In the genomic region with DNA sequence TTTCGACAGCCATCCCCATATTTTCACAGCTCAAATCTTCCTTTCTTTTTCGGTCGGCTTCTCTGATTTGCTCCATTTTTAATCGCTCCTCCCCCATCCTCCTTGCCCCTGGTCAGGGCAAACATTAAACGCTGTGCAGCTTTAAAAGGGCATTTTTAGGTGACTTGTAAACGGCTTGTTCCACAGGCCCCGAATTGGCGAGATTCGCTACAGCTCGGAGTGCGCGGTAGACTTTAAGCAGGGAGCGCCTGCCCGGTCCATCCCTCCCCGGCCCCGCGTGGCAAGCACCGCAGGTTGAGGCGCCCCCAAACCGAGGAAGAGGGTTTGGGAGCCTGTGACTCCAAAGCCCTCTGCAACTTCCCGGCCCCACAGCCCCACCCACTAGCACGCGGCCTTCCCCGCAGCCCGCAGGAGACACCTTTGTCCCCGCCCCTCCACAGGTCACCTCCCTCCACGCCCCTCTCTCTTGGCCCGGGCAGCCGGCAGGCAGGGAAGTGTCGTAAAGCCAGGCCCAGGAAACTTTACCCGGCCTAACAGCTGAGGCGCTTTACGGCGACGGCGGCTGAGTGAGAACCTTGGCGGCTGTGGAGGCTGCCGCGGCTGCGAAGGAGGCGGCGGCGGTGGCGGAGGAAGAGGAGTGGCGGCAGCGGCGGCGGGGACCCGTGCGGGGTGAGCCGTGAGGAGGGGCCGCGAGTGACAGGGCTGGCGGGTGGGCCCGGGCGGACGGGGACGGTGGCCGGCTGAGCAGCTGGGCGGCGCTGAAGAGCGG, we compare ENCODE assay signal across 8 cellular contexts. TPM values are rescaled to one million over a fixed set of nuclear protein-coding genes. Genes with fewer than 3 reads are reported as not detected.
DNase-seq lines count a peak whose midpoint lies in the region; ATAC-seq and TF ChIP-seq lines count a peak whose summit lies in the region.

TSS of gene NAA30 (plus strand) at position 550 of the 769 bp plus-strand sequence. CDS start 372 bp downstream, outside the sequence.

- intact Hi-C loops in activated T-helper 1 cell treated with anti-CD3 and anti-CD28 coated beads, Interleukin-12 subunit alpha, Interleukin-12 subunit beta, Interleukin-2, Interleukin-4 antibody, amounts not matched to agents 30 ng/mL and 10 ng/mL and 1 ng/mL, durations not matched to agents 14 hours and 24 hours and 36 hours (cut with micrococcal nuclease), result loop anchor here (1.0 to 5.0 kb wide), 8 partner anchors 122 to 1811 kb away; partner anchors contain the start of genes AP5M1, DAAM1, EXOC5 and PSMA3

- H3K4me3 ChIP-seq in GM23248 (peak within 1 kb of the TSS; percentile 82), Karpas-422 (ENCODE audit: low read length) (peak within 1 kb of the TSS; percentile 79), fibroblast of mammary gland (ENCODE audit: control insufficient read depth, low read depth, low read length) (peak within 1 kb of the TSS; percentile 62)

- H3K79me2 ChIP-seq in GM23248 (ENCODE audit: insufficient read depth) (peaks cover 46% of the 10 kb centered on the region), Karpas-422 (ENCODE audit: low read length) (peaks cover 45% of the 10 kb centered on the region)

- peak; percentile 86 to 88 for ATAC-seq in naive thymus-derived CD8-positive, alpha-beta T cell
- ATAC-seq in stimulated activated naive B cell treated with anti-CD40 and anti-IgM and Interleukin-4, amounts not matched to agents 10 μg/mL and 1 μg/mL and 100 μg/mL, for 72 hours (replicated peaks), result peak; percentile 87 to 92

- H3K36me3 ChIP-seq in GM23248 (ENCODE audit: low read depth) (no peaks in the 10 kb centered on the region), Karpas-422 (ENCODE audit: insufficient read depth, low read length) (peaks cover 8% of the 10 kb centered on the region)

- H4K20me1 ChIP-seq in GM23248 (ENCODE audit: insufficient read depth) (no peaks in the 10 kb centered on the region; the same call in 1 of the 2 replicates), Karpas-422 (ENCODE audit: insufficient read depth, low read depth, low read length) (peaks cover 4% of the 10 kb centered on the region; the same call in 1 of the 2 replicates)

- peak; percentile 98 for DNase-seq in Daoy (ENCODE audit: low read depth)
- DNase-seq in GM23248, result peak; percentile 98
- peak; percentile 99 for DNase-seq in Karpas-422
- peak; percentile 90 for DNase-seq in RPMI7951 (ENCODE audit: low read depth)
- DNase-seq in activated T-helper 1 cell treated with anti-CD3 and anti-CD28 coated beads, Interleukin-12 subunit alpha, Interleukin-12 subunit beta, Interleukin-2, Interleukin-4 antibody, amounts not matched to agents 30 ng/mL and 10 ng/mL and 1 ng/mL, durations not matched to agents 14 hours and 24 hours and 36 hours (ENCODE audit: low spot score), result peak; percentile 91
- peak; percentile 94 for DNase-seq in fibroblast of mammary gland (ENCODE audit: low read depth)
- DNase-seq in naive thymus-derived CD8-positive, alpha-beta T cell, result peak; percentile 83 to 98 (median 94)
- peak; percentile 96 for DNase-seq in stimulated activated naive B cell treated with anti-CD40 and anti-IgM and Interleukin-4, amounts not matched to agents 10 μg/mL and 1 μg/mL and 100 μg/mL, for 72 hours

- no peaks in the 10 kb centered on the region for H3K9me2 ChIP-seq in GM23248 (ENCODE audit: insufficient read depth)
- no peaks in the 10 kb centered on the region for H3K9me2 ChIP-seq in Karpas-422 (replicated peaks; ENCODE audit: insufficient read depth, low read length)

- H3K4me1 Mint-ChIP-seq in activated T-helper 1 cell treated with anti-CD3 and anti-CD28 coated beads, Interleukin-12 subunit alpha, Interleukin-12 subunit beta, Interleukin-2, Interleukin-4 antibody, amounts not matched to agents 30 ng/mL and 10 ng/mL and 1 ng/mL, durations not matched to agents 14 hours and 24 hours and 36 hours (ENCODE audit: low read depth), result peaks cover 49% of the 10 kb centered on the region
- H3K4me1 Mint-ChIP-seq in naive thymus-derived CD8-positive, alpha-beta T cell, result peaks cover 16 to 48% (median 43%) of the 10 kb centered on the region in 4 donors
- H3K4me1 Mint-ChIP-seq in stimulated activated naive B cell treated with anti-CD40 and anti-IgM and Interleukin-4, amounts not matched to agents 10 μg/mL and 1 μg/mL and 100 μg/mL, for 72 hours, result peaks cover 6 to 44% of the 10 kb centered on the region in 2 donors

- H3K9me3 Mint-ChIP-seq in activated T-helper 1 cell treated with anti-CD3 and anti-CD28 coated beads, Interleukin-12 subunit alpha, Interleukin-12 subunit beta, Interleukin-2, Interleukin-4 antibody, amounts not matched to agents 30 ng/mL and 10 ng/mL and 1 ng/mL, durations not matched to agents 14 hours and 24 hours and 36 hours, result no peaks in the 10 kb centered on the region
- peaks cover 0 to 2% (median 0%) of the 10 kb centered on the region in 9 donors for H3K9me3 Mint-ChIP-seq in naive thymus-derived CD8-positive, alpha-beta T cell
- H3K9me3 Mint-ChIP-seq in stimulated activated naive B cell treated with anti-CD40 and anti-IgM and Interleukin-4, amounts not matched to agents 10 μg/mL and 1 μg/mL and 100 μg/mL, for 72 hours, result no peaks in the 10 kb centered on the region

- H3K9me3 ChIP-seq in GM23248 (ENCODE audit: low read depth) (no peaks in the 10 kb centered on the region), Karpas-422 (ENCODE audit: low read length) (no peaks in the 10 kb centered on the region)

- H3K4me2 ChIP-seq in GM23248 (ENCODE audit: unreplicated experiment) (peak within 1 kb of the TSS; percentile 90), Karpas-422 (ENCODE audit: low read depth, low read length, poor library complexity, severe bottlenecking) (peak within 1 kb of the TSS; percentile 95)

- H3K27ac ChIP-seq in GM23248 (peak within 1 kb of the TSS; percentile 55), Karpas-422 (ENCODE audit: low read length) (peak within 1 kb of the TSS; percentile 30; the same call in 1 of the 2 replicates)

- TF ChIP-seq CTCF in fibroblast of mammary gland (conservative IDR thresholded peaks at IDR 0.05; ENCODE audit: control insufficient read depth, insufficient read depth, low read depth, low read length), result no peak

- H3K27me3 Mint-ChIP-seq in activated T-helper 1 cell treated with anti-CD3 and anti-CD28 coated beads, Interleukin-12 subunit alpha, Interleukin-12 subunit beta, Interleukin-2, Interleukin-4 antibody, amounts not matched to agents 30 ng/mL and 10 ng/mL and 1 ng/mL, durations not matched to agents 14 hours and 24 hours and 36 hours (ENCODE audit: insufficient read depth), result peaks cover 2% of the 10 kb centered on the region
- H3K27me3 Mint-ChIP-seq in naive thymus-derived CD8-positive, alpha-beta T cell, result no peaks in the 10 kb centered on the region
- peaks cover 0 to 7% of the 10 kb centered on the region in 2 donors for H3K27me3 Mint-ChIP-seq in stimulated activated naive B cell treated with anti-CD40 and anti-IgM and Interleukin-4, amounts not matched to agents 10 μg/mL and 1 μg/mL and 100 μg/mL, for 72 hours

- POLR2A ChIA-PET in naive thymus-derived CD8-positive, alpha-beta T cell (lab: Charles Lee), result interaction anchor here (0.5 to 2.9 kb wide), 7 partner anchors 9 to 1809 kb away, joined by 3 to 20 read pairs (median 3); partner anchors contain the start of genes AP5M1 and EXOC5

- H3K27ac Mint-ChIP-seq in activated T-helper 1 cell treated with anti-CD3 and anti-CD28 coated beads, Interleukin-12 subunit alpha, Interleukin-12 subunit beta, Interleukin-2, Interleukin-4 antibody, amounts not matched to agents 30 ng/mL and 10 ng/mL and 1 ng/mL, durations not matched to agents 14 hours and 24 hours and 36 hours, result peak within 1 kb of the TSS; percentile 94
- H3K27ac Mint-ChIP-seq in naive thymus-derived CD8-positive, alpha-beta T cell, result peak within 1 kb of the TSS; percentile 91 to 98 (median 94)
- peak within 1 kb of the TSS; percentile 95 for H3K27ac Mint-ChIP-seq in stimulated activated naive B cell treated with anti-CD40 and anti-IgM and Interleukin-4, amounts not matched to agents 10 μg/mL and 1 μg/mL and 100 μg/mL, for 72 hours

- no peaks in the 10 kb centered on the region for H3F3A ChIP-seq in GM23248 (ENCODE audit: insufficient read depth)

- H3K9ac ChIP-seq in GM23248 (peak within 1 kb of the TSS; percentile 82), Karpas-422 (ENCODE audit: low read length) (peak within 1 kb of the TSS; percentile 83)

- peaks cover 21% of the 10 kb centered on the region for H3K36me3 Mint-ChIP-seq in activated T-helper 1 cell treated with anti-CD3 and anti-CD28 coated beads, Interleukin-12 subunit alpha, Interleukin-12 subunit beta, Interleukin-2, Interleukin-4 antibody, amounts not matched to agents 30 ng/mL and 10 ng/mL and 1 ng/mL, durations not matched to agents 14 hours and 24 hours and 36 hours (ENCODE audit: low read depth)
- peaks cover 0 to 23% (median 5%) of the 10 kb centered on the region in 3 donors for H3K36me3 Mint-ChIP-seq in naive thymus-derived CD8-positive, alpha-beta T cell
- no peaks in the 10 kb centered on the region for H3K36me3 Mint-ChIP-seq in stimulated activated naive B cell treated with anti-CD40 and anti-IgM and Interleukin-4, amounts not matched to agents 10 μg/mL and 1 μg/mL and 100 μg/mL, for 72 hours

- H2AFZ ChIP-seq in GM23248 (peak within 1 kb of the TSS; percentile 98), Karpas-422 (ENCODE audit: low read length) (peak within 1 kb of the TSS; percentile 95)

- in situ Hi-C loops in GM23248 (cut with MboI), result no loop called here

- H3K4me1 ChIP-seq in GM23248 (ENCODE audit: insufficient read depth) (peaks cover 30% of the 10 kb centered on the region), Karpas-422 (ENCODE audit: low read length) (peaks cover 38% of the 10 kb centered on the region)

- WGBS in GM23248 (ENCODE audit: low coverage in 1 of 2, low lambda C conversion rate in 2 of 2, missing lambda C conversion rate in 2 of 2), 2 experiments, result 1% methylated on average over 41 to 61 of the region's 62 CpGs

- peak within 1 kb of the TSS; percentile 97 for H3K4me3 Mint-ChIP-seq in activated T-helper 1 cell treated with anti-CD3 and anti-CD28 coated beads, Interleukin-12 subunit alpha, Interleukin-12 subunit beta, Interleukin-2, Interleukin-4 antibody, amounts not matched to agents 30 ng/mL and 10 ng/mL and 1 ng/mL, durations not matched to agents 14 hours and 24 hours and 36 hours
- H3K4me3 Mint-ChIP-seq in naive thymus-derived CD8-positive, alpha-beta T cell, result peak within 1 kb of the TSS; percentile 85 to 98 (median 94)
- H3K4me3 Mint-ChIP-seq in stimulated activated naive B cell treated with anti-CD40 and anti-IgM and Interleukin-4, amounts not matched to agents 10 μg/mL and 1 μg/mL and 100 μg/mL, for 72 hours, result peak within 1 kb of the TSS; percentile 83 to 88

- no peaks in the 10 kb centered on the region for H3K27me3 ChIP-seq in GM23248 (replicated peaks; ENCODE audit: insufficient read depth)
- H3K27me3 ChIP-seq in Karpas-422 (ENCODE audit: low read length), result no peaks in the 10 kb centered on the region

RNA-seq across cellular contexts. Expression of gene NAA30, which starts in this region (rescaled TPM):
- 24.5 and 27.4 TPM in 2 replicates for total RNA-seq in Daoy (2014; rRNA removed; shearing (Covaris generic))
- total RNA-seq in GM23248 (2014; rRNA removed; shearing (Covaris generic)), result 23.9 and 30.0 TPM in 2 replicates
- polyA plus RNA-seq in GM23248 (2016; fragmentation: Nextera tagmentation; extraction: Ambion mirVana), result 14.3 and 17.2 TPM in 2 replicates
- total RNA-seq in Karpas-422 (2014; rRNA removed; shearing (Covaris generic); ENCODE audit: low replicate concordance), result 13.6 and 34.6 TPM in 2 replicates
- 10.8 and 17.5 TPM in 2 replicates for total RNA-seq in RPMI7951 (2014; rRNA removed; shearing (Covaris generic))
- 20.8 and 20.9 TPM in 2 replicates for total RNA-seq in activated T-helper 1 cell treated with anti-CD3 and anti-CD28 coated beads, Interleukin-12 subunit alpha, Interleukin-12 subunit beta, Interleukin-2, Interleukin-4 antibody, amounts not matched to agents 30 ng/mL and 10 ng/mL and 1 ng/mL, durations not matched to agents 14 hours and 24 hours and 36 hours
- total RNA-seq in naive thymus-derived CD8-positive, alpha-beta T cell, result 10 to 100 TPM; 18.6 to 18.8 TPM
- polyA plus RNA-seq in naive thymus-derived CD8-positive, alpha-beta T cell, result 10 to 100 TPM in 1 of 3 donors, 1 to 10 TPM in 2; 6.9 to 12.3 (median 7.8) TPM

Comparison
In these comparisons a context has a peak if more than half of its experiments do, and no peak if none do; other contexts are left out.
1. Peak in every context shown above with its lines: DNase-seq, ATAC-seq, H3K4me3 ChIP-seq and H3K27ac ChIP-seq.